ENCODE assay signal across 9 cellular contexts in genomic region chr11:64760759-64761417, GRCh38. TPM values are rescaled to one million over a fixed set of nuclear protein-coding genes. Genes with fewer than 3 reads are reported as not detected.
DNase-seq lines count a peak whose midpoint lies in the region; ATAC-seq and TF ChIP-seq lines count a peak whose summit lies in the region.
"Had no signal": no experiment of that assay in that cellular context is flagged by ENCODE, and none has a peak within 500 bp of the region (broad histone marks: within the 10 kb centered on the region; RNA-seq: fewer than 3 reads in every experiment).

No MANE protein-coding gene starts in this region.

- no peak overlapping the region for H3K4me3 ChIP-seq in DND-41 (ENCODE audit: low read depth in 1 of 2, low read length in 2 of 2)
- no peak overlapping the region for H3K4me3 ChIP-seq in dorsolateral prefrontal cortex
- H3K4me3 ChIP-seq in neutrophil (ENCODE audit: low read depth in 1 of 2, low read length in 1 of 2) = no peak overlapping the region

- ATAC-seq in DND-41 (ENCODE audit: insufficient read depth, low read depth) (peak; percentile 4; the same call in 1 of the 3 replicates), HG03469 (IDR thresholded peaks at IDR 0.05; ENCODE audit: unreplicated experiment) (no peak)

- DNase-seq in DND-41 (no peak), RWPE1 (ENCODE audit: low spot score) (no peak), dorsolateral prefrontal cortex (peak in 1 of 10 donors; percentile 27), C1 segment of cervical spinal cord (lab: John Stamatoyannopoulos, UW) (no peak), ecto neural progenitor cell (ENCODE audit: low spot score) (no peak), NCI-H187 (lab: John Stamatoyannopoulos, UW) (no peak)
- DNase-seq: NCI-H2029 treated with DMSO at 0.1 percent for 48 hours had no signal

- intact Hi-C loops in dorsolateral prefrontal cortex (cut with DNase I) = no loop called here

- H3K27me3 ChIP-seq in DND-41 (ENCODE audit: insufficient read depth, low read length, poor library complexity) (no peaks in the 10 kb centered on the region), dorsolateral prefrontal cortex (no peaks in the 10 kb centered on the region), neutrophil (no peaks in the 10 kb centered on the region)

- no peak overlapping the region for H3K9ac ChIP-seq in DND-41 (ENCODE audit: low read depth, low read length)

- POLR2A ChIA-PET in RWPE1 (lab: Yijun Ruan, JAX; ENCODE audit: low non-redundant PET) = no interaction called here

- H3K9me3 ChIP-seq in DND-41 (ENCODE audit: insufficient read depth, low read length, severe bottlenecking) (no peaks in the 10 kb centered on the region), neutrophil (no peaks in the 10 kb centered on the region)

- TF ChIP-seq CTCF in DND-41 (IDR thresholded peaks at IDR 0.05; ENCODE audit: borderline replicate concordance, extremely low read depth, low read length, poor library complexity, severe bottlenecking) (no peak), RWPE1 (conservative IDR thresholded peaks at IDR 0.05; ENCODE audit: low read depth) (no peak), dorsolateral prefrontal cortex (IDR thresholded peaks at IDR 0.05 in 54 of 56, conservative IDR thresholded peaks at IDR 0.05 in 2 of 56; ENCODE audit: low read depth in 1 of 56, partially characterized antibody in 56 of 56) (no peak), neutrophil (IDR thresholded peaks at IDR 0.05) (no peak)

- H2AFZ ChIP-seq in DND-41 (ENCODE audit: low read depth, low read length) = no peak overlapping the region

- H3K79me2 ChIP-seq in DND-41 (ENCODE audit: insufficient read depth, low read length) = peaks cover 18% of the 10 kb centered on the region

- CTCF ChIA-PET in RWPE1 (lab: Yijun Ruan, JAX) = interaction anchor here (0.6 to 1.0 kb wide), 2 partner anchors 18 kb away, joined by 3 to 6 read pairs; no protein-coding TSS in a partner anchor

- H3K4me1 ChIP-seq in DND-41 (ENCODE audit: insufficient read depth, low read length) (peaks cover 23% of the 10 kb centered on the region), neutrophil (ENCODE audit: control insufficient read depth in 1 of 2, insufficient read depth in 1 of 2, low read depth in 1 of 2, low read length in 1 of 2) (no peaks in the 10 kb centered on the region)

- no peak overlapping the region for H3K4me2 ChIP-seq in DND-41 (ENCODE audit: insufficient read depth, low read length)

- H3K36me3 ChIP-seq in DND-41 (ENCODE audit: insufficient read depth, low read length) (peaks cover 38% of the 10 kb centered on the region), neutrophil (peaks cover 65% of the 10 kb centered on the region)

- H4K20me1 ChIP-seq in DND-41 (ENCODE audit: insufficient read depth, low read length) = peaks cover 47% of the 10 kb centered on the region

- H3K27ac ChIP-seq in DND-41 (ENCODE audit: low read length) (peak overlapping the region; percentile 12; the same call in 1 of the 2 replicates), RWPE1 (peak overlapping the region; percentile 85), dorsolateral prefrontal cortex (peak overlapping the region in 37 of 59 donors; percentile 5 to 77 (median 53)), neutrophil (peak overlapping the region; percentile 66)

RNA-seq across cellular contexts. Expression of gene PYGM, which starts 1.1 kb away (rescaled TPM):
- total RNA-seq in dorsolateral prefrontal cortex = 10 to 100 TPM in 111 of 120 experiments, 1 to 10 TPM in 9; 4.6 to 94.1 (median 19.4) TPM

RNA-seq across cellular contexts. Expression of gene RASGRP2, which starts 16.9 kb away (rescaled TPM):
- 10 to 100 TPM; 15.2 to 58.6 (median 32.8) TPM for total RNA-seq in dorsolateral prefrontal cortex

RNA-seq across cellular contexts. Expression of gene SF1, which starts 17.5 kb away (rescaled TPM):
- 100 to 1,000 TPM; 198 to 357 (median 281) TPM for total RNA-seq in dorsolateral prefrontal cortex

RNA-seq across cellular contexts. Expression of gene NRXN2, which starts 37.9 kb away (rescaled TPM):
- total RNA-seq in dorsolateral prefrontal cortex = 100 to 1,000 TPM; 116 to 339 (median 247) TPM

RNA-seq across cellular contexts. Expression of gene MAP4K2, which starts 42.1 kb away (rescaled TPM):
- total RNA-seq in dorsolateral prefrontal cortex = 10 to 100 TPM; 26.4 to 59.7 (median 38.5) TPM

Comparison
In these comparisons a context has a peak if more than half of its experiments do, and no peak if none do; other contexts are left out.
1. H3K27ac ChIP-seq: peak in every context shown above with its lines; median percentile 85 in RWPE1; 66 in neutrophil; 53 in dorsolateral prefrontal cortex; 12 in DND-41.